In genomic region chr4:2698504-2698903, GRCh38 we compare ENCODE assay signal across 28 cellular contexts. TPM values are rescaled to one million over a fixed set of nuclear protein-coding genes. Genes with fewer than 3 reads are reported as not detected.
DNase-seq lines count a peak whose midpoint lies in the region; TF ChIP-seq lines count a peak whose summit lies in the region.
"Had no signal": no experiment of that assay in that cellular context is flagged by ENCODE, and none has a peak within 500 bp of the region (broad histone marks: within the 10 kb centered on the region; RNA-seq: fewer than 3 reads in every experiment).

No MANE protein-coding gene starts in this region.

- H3K27me3 ChIP-seq in osteoblast (ENCODE audit: insufficient read depth, low read length) = no peaks in the 10 kb centered on the region
- no peaks in the 10 kb centered on the region for H3K27me3 ChIP-seq in A673 (replicated peaks; ENCODE audit: insufficient read depth, low read depth, low read length, poor library complexity)
- H3K27me3 ChIP-seq: breast epithelium, gastroesophageal sphincter, hepatocyte, ovary, tibial artery had no signal

- H3K27me3 Mint-ChIP-seq in activated naive CD8-positive, alpha-beta T cell treated with anti-CD3 and anti-CD28 coated beads for 36 hours = no peaks in the 10 kb centered on the region

- H3K4me1 Mint-ChIP-seq in activated naive CD8-positive, alpha-beta T cell treated with anti-CD3 and anti-CD28 coated beads for 36 hours = peaks cover 8% of the 10 kb centered on the region

- H3K27ac Mint-ChIP-seq in activated naive CD8-positive, alpha-beta T cell treated with anti-CD3 and anti-CD28 coated beads for 36 hours = peak overlapping the region; percentile 56
- H3K27ac Mint-ChIP-seq: T-helper 2 cell treated with Interferon-gamma antibody and Interleukin-4, amounts not matched to agents 5 μg/mL and 100 μg/mL, for 36 hours had no signal

- POLR2A ChIA-PET in HEK293 (lab: Yijun Ruan, JAX) = interaction anchor here (0.7 kb wide), 1 partner anchor 17 kb away, joined by 3 read pairs; no protein-coding TSS in a partner anchor
- POLR2A ChIA-PET in A673 (lab: Charles Lee; ENCODE audit: low non-redundant PET) = no interaction called here

- intact Hi-C loops in A673 (cut with micrococcal nuclease; ENCODE audit: unreplicated experiment) = no loop called here

- peak; percentile 37 for DNase-seq in Ammon's horn (ENCODE audit: low spot score)
- no peak for DNase-seq in activated naive CD8-positive, alpha-beta T cell treated with anti-CD3 and anti-CD28 coated beads for 36 hours
- DNase-seq in osteoblast (ENCODE audit: insufficient read length, low spot score, missing footprints) = peak; percentile 61
- DNase-seq in A673 (ENCODE audit: low spot score) = no peak
- DNase-seq in NCI-H510A treated with DMSO at 0.1 percent for 48 hours (lab: John Stamatoyannopoulos, UW) = no peak
- no peak for DNase-seq in NCI-H524 treated with DMSO at 0.1 percent for 48 hours (lab: John Stamatoyannopoulos, UW)
- DNase-seq: activated gamma-delta T cell treated with Interleukin-2 at 50 U/mL for 16 hours; amniotic stem cell; COR-L47; DMS53; effector CD4-positive, alpha-beta T cell; Kasumi-1; NCI-H1417; NCI-H2029; NCI-H526; ovary; retina; SHP77 had no signal

- no peaks in the 10 kb centered on the region for H3K9me3 Mint-ChIP-seq in activated naive CD8-positive, alpha-beta T cell treated with anti-CD3 and anti-CD28 coated beads for 36 hours
- H3K9me3 Mint-ChIP-seq: T-helper 2 cell treated with Interferon-gamma antibody and Interleukin-4, amounts not matched to agents 5 μg/mL and 100 μg/mL, for 36 hours had no signal

- H3K4me3 ChIP-seq in HEK293 (ENCODE audit: low read depth, low read length) (no peak overlapping the region), osteoblast (ENCODE audit: insufficient read depth, low read length) (no peak overlapping the region), A673 (ENCODE audit: low read depth, low read length, poor library complexity, severe bottlenecking) (no peak overlapping the region)
- H3K4me3 ChIP-seq: breast epithelium, gastroesophageal sphincter, HAP-1, hepatocyte, lung, ovary, smooth muscle cell, tibial artery had no signal

- TF ChIP-seq CTCF in HEK293 (tag by site-specific recombination; IDR thresholded peaks at IDR 0.05) = no peak
- TF ChIP-seq CTCF in osteoblast (IDR thresholded peaks at IDR 0.05; ENCODE audit: extremely low read depth, low read depth, low read length) = no peak
- no peak for TF ChIP-seq CTCF in A673 (conservative IDR thresholded peaks at IDR 0.05; ENCODE audit: low read depth, low read length)

- H3K4me2 ChIP-seq in osteoblast (ENCODE audit: insufficient read depth, low read length) = no peak overlapping the region
- H3K4me2 ChIP-seq: hepatocyte, smooth muscle cell had no signal

- peaks cover 9% of the 10 kb centered on the region for H4K20me1 ChIP-seq in osteoblast (ENCODE audit: insufficient read depth, low read length)

- peaks cover 4% of the 10 kb centered on the region for H3K79me2 ChIP-seq in osteoblast (ENCODE audit: insufficient read depth, low read length)
- H3K79me2 ChIP-seq: hepatocyte had no signal

- CTCF ChIA-PET in HEK293 (lab: Yijun Ruan, JAX) (no interaction called here), A673 (lab: Charles Lee) (no interaction called here)

- no peak overlapping the region for H3K27ac ChIP-seq in HEK293 (ENCODE audit: extremely low read depth, low read depth, low read length)
- no peak overlapping the region for H3K27ac ChIP-seq in osteoblast (ENCODE audit: low read depth, low read length)
- H3K27ac ChIP-seq in A673 (ENCODE audit: low read depth, low read length, poor library complexity, severe bottlenecking) = no peak overlapping the region
- H3K27ac ChIP-seq: breast epithelium, C4-2B, gastroesophageal sphincter, hepatocyte, ovary, tibial artery had no signal

- BruUV-seq in A673 (replicated peaks; lab: Mats Ljungman, UMichigan) = no TSS peak

- H3K4me3 Mint-ChIP-seq in activated naive CD8-positive, alpha-beta T cell treated with anti-CD3 and anti-CD28 coated beads for 36 hours = no peak overlapping the region
- H3K4me3 Mint-ChIP-seq: T-helper 2 cell treated with Interferon-gamma antibody and Interleukin-4, amounts not matched to agents 5 μg/mL and 100 μg/mL, for 36 hours had no signal

- H3K36me3 ChIP-seq in HEK293 (ENCODE audit: control insufficient read depth in 2 of 2, insufficient read depth in 1 of 2, low read length in 2 of 2) (peaks cover 4 to 98% of the 10 kb centered on the region in 2 experiments), osteoblast (ENCODE audit: insufficient read depth, low read length) (peaks cover 95% of the 10 kb centered on the region), A673 (ENCODE audit: insufficient read depth, low read length, poor library complexity, severe bottlenecking) (peaks cover 95% of the 10 kb centered on the region)
- H3K36me3 ChIP-seq: ovary had no signal

- H3K4me1 ChIP-seq in HEK293 (ENCODE audit: control insufficient read depth, insufficient read depth, low read length) = no peaks in the 10 kb centered on the region
- H3K4me1 ChIP-seq in osteoblast (ENCODE audit: insufficient read depth, low read length) = no peaks in the 10 kb centered on the region
- H3K4me1 ChIP-seq in A673 (ENCODE audit: insufficient read depth, low read length, poor library complexity, severe bottlenecking) = no peaks in the 10 kb centered on the region
- H3K4me1 ChIP-seq: breast epithelium, gastroesophageal sphincter, HAP-1, tibial artery had no signal

- no peak overlapping the region for H2AFZ ChIP-seq in osteoblast (ENCODE audit: low read length)
- H2AFZ ChIP-seq: hepatocyte had no signal

- peaks cover 31% of the 10 kb centered on the region for H3K36me3 Mint-ChIP-seq in activated naive CD8-positive, alpha-beta T cell treated with anti-CD3 and anti-CD28 coated beads for 36 hours

- H3K9me3 ChIP-seq in HEK293 (ENCODE audit: control insufficient read depth, insufficient read depth, low read depth, low read length) = no peaks in the 10 kb centered on the region
- H3K9me3 ChIP-seq in osteoblast (ENCODE audit: low read depth, low read length) = no peaks in the 10 kb centered on the region
- H3K9me3 ChIP-seq in A673 (ENCODE audit: low read depth, low read length, poor library complexity, severe bottlenecking) = no peaks in the 10 kb centered on the region
- H3K9me3 ChIP-seq: breast epithelium, gastroesophageal sphincter, HAP-1, ovary, tibial artery had no signal

TF ChIP-seq in HEK293, 187 proteins besides CTCF, POLR2A, EP300 and RAD21:
- TF ChIP-seq ZNF398 (tag by site-specific recombination; IDR thresholded peaks at IDR 0.05) = no peak
- 0 out of 2 replicates have a peak, but pooled peaks have one; percentile 51 for TF ChIP-seq ZFP37 (tag by site-specific recombination; IDR thresholded peaks at IDR 0.05)
- TF ChIP-seq SCRT2 (tag by site-specific recombination; IDR thresholded peaks at IDR 0.05) = no peak
- TF ChIP-seq ZNF704 (tag by site-specific recombination; IDR thresholded peaks at IDR 0.05) = no peak
- TF ChIP-seq ZNF514 (tag by site-specific recombination; IDR thresholded peaks at IDR 0.05) = no peak

RNA-seq across cellular contexts. Expression of gene TNIP2, which starts 57.6 kb away (rescaled TPM):
- total RNA-seq in activated naive CD8-positive, alpha-beta T cell treated with anti-CD3 and anti-CD28 coated beads for 36 hours = 10 to 100 TPM; 50.0 to 50.3 TPM
- 37.7 and 44.9 TPM in 2 replicates for total RNA-seq in osteoblast
- total RNA-seq in A673 (2021) = 31.9 and 32.5 TPM in 2 replicates

Comparison
In these comparisons a context has a peak if more than half of its experiments do, and no peak if none do; other contexts are left out.
1. DNase-seq: peak in Ammon's horn (single experiment) and osteoblast (single experiment); none in activated naive CD8-positive, alpha-beta T cell treated with anti-CD3 and anti-CD28 coated beads for 36 hours (single experiment), A673 (single experiment), NCI-H510A treated with DMSO at 0.1 percent for 48 hours (single experiment) and NCI-H524 treated with DMSO at 0.1 percent for 48 hours (single experiment).